Comparison of ENCODE assay signal across 1 cellular context in the genomic region with DNA sequence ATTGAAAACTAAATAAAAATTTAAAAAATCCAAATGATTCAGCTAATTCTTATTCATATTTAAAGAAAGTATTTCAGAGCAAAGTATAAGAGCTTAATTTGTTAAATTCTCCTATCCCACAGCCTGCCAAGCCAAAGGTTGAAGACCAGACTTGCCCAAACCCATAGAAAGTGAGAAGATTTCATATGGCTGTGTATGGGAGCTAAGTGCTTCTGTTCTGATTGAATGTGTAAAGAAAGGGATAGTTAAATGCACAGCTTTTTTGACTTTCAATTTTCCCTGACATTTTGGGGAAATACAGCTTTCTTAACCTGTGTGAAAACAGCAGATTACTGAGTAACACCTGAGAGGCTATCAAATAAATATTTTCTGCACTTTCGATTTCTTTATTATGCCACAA.
TF ChIP-seq lines count a peak whose summit lies in the region.

No MANE protein-coding gene starts in this region.

TF ChIP-seq in GM23338, 12 proteins besides CTCF, POLR2A, EP300 and RAD21 (continued from another document):
- TF ChIP-seq, protein P1, sequence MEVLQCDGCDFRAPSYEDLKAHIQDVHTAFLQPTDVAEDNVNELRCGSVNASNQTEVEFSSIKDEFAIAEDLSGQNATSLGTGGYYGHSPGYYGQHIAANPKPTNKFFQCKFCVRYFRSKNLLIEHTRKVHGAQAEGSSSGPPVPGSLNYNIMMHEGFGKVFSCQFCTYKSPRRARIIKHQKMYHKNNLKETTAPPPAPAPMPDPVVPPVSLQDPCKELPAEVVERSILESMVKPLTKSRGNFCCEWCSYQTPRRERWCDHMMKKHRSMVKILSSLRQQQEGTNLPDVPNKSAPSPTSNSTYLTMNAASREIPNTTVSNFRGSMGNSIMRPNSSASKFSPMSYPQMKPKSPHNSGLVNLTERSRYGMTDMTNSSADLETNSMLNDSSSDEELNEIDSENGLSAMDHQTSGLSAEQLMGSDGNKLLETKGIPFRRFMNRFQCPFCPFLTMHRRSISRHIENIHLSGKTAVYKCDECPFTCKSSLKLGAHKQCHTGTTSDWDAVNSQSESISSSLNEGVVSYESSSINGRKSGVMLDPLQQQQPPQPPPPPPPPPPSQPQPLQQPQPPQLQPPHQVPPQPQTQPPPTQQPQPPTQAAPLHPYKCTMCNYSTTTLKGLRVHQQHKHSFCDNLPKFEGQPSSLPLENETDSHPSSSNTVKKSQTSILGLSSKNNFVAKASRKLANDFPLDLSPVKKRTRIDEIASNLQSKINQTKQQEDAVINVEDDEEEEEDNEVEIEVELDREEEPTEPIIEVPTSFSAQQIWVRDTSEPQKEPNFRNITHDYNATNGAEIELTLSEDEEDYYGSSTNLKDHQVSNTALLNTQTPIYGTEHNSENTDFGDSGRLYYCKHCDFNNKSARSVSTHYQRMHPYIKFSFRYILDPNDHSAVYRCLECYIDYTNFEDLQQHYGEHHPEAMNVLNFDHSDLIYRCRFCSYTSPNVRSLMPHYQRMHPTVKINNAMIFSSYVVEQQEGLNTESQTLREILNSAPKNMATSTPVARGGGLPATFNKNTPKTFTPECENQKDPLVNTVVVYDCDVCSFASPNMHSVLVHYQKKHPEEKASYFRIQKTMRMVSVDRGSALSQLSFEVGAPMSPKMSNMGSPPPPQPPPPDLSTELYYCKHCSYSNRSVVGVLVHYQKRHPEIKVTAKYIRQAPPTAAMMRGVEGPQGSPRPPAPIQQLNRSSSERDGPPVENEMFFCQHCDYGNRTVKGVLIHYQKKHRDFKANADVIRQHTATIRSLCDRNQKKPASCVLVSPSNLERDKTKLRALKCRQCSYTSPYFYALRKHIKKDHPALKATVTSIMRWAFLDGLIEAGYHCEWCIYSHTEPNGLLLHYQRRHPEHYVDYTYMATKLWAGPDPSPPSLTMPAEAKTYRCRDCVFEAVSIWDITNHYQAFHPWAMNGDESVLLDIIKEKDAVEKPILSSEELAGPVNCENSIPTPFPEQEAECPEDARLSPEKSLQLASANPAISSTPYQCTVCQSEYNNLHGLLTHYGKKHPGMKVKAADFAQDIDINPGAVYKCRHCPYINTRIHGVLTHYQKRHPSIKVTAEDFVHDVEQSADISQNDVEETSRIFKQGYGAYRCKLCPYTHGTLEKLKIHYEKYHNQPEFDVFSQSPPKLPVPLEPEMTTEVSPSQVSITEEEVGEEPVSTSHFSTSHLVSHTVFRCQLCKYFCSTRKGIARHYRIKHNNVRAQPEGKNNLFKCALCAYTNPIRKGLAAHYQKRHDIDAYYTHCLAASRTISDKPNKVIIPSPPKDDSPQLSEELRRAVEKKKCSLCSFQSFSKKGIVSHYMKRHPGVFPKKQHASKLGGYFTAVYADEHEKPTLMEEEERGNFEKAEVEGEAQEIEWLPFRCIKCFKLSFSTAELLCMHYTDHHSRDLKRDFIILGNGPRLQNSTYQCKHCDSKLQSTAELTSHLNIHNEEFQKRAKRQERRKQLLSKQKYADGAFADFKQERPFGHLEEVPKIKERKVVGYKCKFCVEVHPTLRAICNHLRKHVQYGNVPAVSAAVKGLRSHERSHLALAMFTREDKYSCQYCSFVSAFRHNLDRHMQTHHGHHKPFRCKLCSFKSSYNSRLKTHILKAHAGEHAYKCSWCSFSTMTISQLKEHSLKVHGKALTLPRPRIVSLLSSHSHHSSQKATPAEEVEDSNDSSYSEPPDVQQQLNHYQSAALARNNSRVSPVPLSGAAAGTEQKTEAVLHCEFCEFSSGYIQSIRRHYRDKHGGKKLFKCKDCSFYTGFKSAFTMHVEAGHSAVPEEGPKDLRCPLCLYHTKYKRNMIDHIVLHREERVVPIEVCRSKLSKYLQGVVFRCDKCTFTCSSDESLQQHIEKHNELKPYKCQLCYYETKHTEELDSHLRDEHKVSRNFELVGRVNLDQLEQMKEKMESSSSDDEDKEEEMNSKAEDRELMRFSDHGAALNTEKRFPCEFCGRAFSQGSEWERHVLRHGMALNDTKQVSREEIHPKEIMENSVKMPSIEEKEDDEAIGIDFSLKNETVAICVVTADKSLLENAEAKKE (CRISPR knock-in tag; IDR thresholded peaks at IDR 0.05), result no peak
- TF ChIP-seq ZNF114 (CRISPR knock-in tag; IDR thresholded peaks at IDR 0.05) (no peak), NANOG (IDR thresholded peaks at IDR 0.05; ENCODE audit: borderline replicate concordance) (no peak), EZH2phosphoT487 (IDR thresholded peaks at IDR 0.05; ENCODE audit: unreplicated experiment) (no peak), ZNF331 (CRISPR knock-in tag; IDR thresholded peaks at IDR 0.05; ENCODE audit: low read depth) (no peak), STAT1 (IDR thresholded peaks at IDR 0.05; ENCODE audit: unreplicated experiment) (no peak), CREB1 (CRISPR knock-in tag; IDR thresholded peaks at IDR 0.05; ENCODE audit: low read depth) (no peak)
- TF ChIP-seq, protein P2, sequence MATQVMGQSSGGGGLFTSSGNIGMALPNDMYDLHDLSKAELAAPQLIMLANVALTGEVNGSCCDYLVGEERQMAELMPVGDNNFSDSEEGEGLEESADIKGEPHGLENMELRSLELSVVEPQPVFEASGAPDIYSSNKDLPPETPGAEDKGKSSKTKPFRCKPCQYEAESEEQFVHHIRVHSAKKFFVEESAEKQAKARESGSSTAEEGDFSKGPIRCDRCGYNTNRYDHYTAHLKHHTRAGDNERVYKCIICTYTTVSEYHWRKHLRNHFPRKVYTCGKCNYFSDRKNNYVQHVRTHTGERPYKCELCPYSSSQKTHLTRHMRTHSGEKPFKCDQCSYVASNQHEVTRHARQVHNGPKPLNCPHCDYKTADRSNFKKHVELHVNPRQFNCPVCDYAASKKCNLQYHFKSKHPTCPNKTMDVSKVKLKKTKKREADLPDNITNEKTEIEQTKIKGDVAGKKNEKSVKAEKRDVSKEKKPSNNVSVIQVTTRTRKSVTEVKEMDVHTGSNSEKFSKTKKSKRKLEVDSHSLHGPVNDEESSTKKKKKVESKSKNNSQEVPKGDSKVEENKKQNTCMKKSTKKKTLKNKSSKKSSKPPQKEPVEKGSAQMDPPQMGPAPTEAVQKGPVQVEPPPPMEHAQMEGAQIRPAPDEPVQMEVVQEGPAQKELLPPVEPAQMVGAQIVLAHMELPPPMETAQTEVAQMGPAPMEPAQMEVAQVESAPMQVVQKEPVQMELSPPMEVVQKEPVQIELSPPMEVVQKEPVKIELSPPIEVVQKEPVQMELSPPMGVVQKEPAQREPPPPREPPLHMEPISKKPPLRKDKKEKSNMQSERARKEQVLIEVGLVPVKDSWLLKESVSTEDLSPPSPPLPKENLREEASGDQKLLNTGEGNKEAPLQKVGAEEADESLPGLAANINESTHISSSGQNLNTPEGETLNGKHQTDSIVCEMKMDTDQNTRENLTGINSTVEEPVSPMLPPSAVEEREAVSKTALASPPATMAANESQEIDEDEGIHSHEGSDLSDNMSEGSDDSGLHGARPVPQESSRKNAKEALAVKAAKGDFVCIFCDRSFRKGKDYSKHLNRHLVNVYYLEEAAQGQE (IDR thresholded peaks at IDR 0.05; ENCODE audit: unreplicated experiment), result no peak
TF ChIP-seq in GM23338: peak in this region for 0.
